In the genomic region with DNA sequence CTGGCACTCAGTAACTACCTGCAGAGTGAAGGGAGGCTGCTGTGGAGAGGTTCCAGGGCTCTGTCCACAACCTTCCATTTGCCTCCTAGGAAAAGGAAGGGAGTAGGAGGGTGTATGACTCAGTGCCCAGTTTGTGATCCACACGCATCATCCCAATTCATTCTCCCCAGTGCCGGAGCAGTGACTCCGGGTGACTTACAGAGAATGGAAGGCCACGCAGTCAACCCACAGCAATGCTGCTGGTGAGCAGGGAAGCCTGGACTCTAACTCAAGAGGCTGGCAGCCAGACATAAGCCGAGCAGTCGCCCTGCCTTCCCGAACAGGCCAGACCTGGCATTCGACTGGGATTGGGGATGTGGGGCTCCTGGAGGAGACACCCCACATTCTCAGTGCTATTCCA, we compare ENCODE assay signal across 1 cellular context.
TF ChIP-seq lines count a peak whose summit lies in the region.

No MANE protein-coding gene starts in this region.

TF ChIP-seq in IMR-90, 13 proteins besides CTCF, POLR2A, EP300 and RAD21:
- TF ChIP-seq FOS (IDR thresholded peaks at IDR 0.05; ENCODE audit: low read depth, low read length) = peak; percentile 83
- no peak for TF ChIP-seq MXI1 (IDR thresholded peaks at IDR 0.05; ENCODE audit: borderline replicate concordance, low read depth, low read length)
- TF ChIP-seq, protein P1, sequence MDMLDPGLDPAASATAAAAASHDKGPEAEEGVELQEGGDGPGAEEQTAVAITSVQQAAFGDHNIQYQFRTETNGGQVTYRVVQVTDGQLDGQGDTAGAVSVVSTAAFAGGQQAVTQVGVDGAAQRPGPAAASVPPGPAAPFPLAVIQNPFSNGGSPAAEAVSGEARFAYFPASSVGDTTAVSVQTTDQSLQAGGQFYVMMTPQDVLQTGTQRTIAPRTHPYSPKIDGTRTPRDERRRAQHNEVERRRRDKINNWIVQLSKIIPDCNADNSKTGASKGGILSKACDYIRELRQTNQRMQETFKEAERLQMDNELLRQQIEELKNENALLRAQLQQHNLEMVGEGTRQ (IDR thresholded peaks at IDR 0.05; ENCODE audit: low read depth, low read length) = no peak
- TF ChIP-seq RCOR1 (IDR thresholded peaks at IDR 0.05; ENCODE audit: insufficient replicate concordance, low read length) = no peak
- no peak for TF ChIP-seq CHD1 (IDR thresholded peaks at IDR 0.05; ENCODE audit: low read depth, low read length)
- no peak for TF ChIP-seq CEBPB (IDR thresholded peaks at IDR 0.05; ENCODE audit: low read depth, low read length)
- TF ChIP-seq BHLHE40 (IDR thresholded peaks at IDR 0.05; ENCODE audit: low read depth, low read length) = peak; percentile 54; the same call in 1 of the 2 replicates
- peak; percentile 22; the same call in 1 of the 2 replicates for TF ChIP-seq MAZ (IDR thresholded peaks at IDR 0.05; ENCODE audit: borderline replicate concordance, low read depth, low read length)
- no peak for TF ChIP-seq NFE2L2 (IDR thresholded peaks at IDR 0.05; ENCODE audit: low read depth, low read length)
- peak; percentile 37; the same call in 1 of the 2 replicates for TF ChIP-seq SMC3 (IDR thresholded peaks at IDR 0.05; ENCODE audit: low read depth, low read length)
